29 cellular contexts compared by ENCODE assay signal in the genomic region with DNA sequence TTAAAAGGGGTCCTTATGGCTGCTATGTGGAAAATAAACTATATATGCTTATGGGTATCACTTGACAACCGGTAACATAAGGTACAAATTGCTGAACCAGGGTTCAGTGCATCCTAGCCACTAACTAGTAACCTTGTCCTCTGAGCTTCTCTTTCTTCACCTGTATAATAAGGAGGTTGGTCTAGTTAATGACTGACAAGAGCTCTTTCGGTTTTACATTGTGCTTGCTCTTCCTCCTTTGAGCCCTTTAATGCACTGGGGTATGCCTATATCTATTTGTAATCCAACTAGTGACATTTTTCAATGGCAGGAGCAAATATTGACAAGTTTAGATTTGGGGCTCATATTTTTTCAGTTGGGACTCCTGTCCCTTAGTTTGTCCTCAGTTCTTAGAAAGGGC.
A peak's percentile ranks its signal among the peaks of the same experiment; 100 is the strongest.
DNase-seq lines count a peak whose midpoint lies in the region; ATAC-seq and TF ChIP-seq lines count a peak whose summit lies in the region.
"Had no signal": no experiment of that assay in that cellular context is flagged by ENCODE, and none has a peak within 500 bp of the region (broad histone marks: within the 10 kb centered on the region; RNA-seq: fewer than 3 reads in every experiment).

No MANE protein-coding gene starts in this region.

- no peaks in the 10 kb centered on the region for H3K4me1 Mint-ChIP-seq in activated CD8-positive, alpha-beta T cell treated with anti-CD3 and anti-CD28 coated beads for 36 hours (ENCODE audit: low read depth)
- H3K4me1 Mint-ChIP-seq: activated CD4-positive, alpha-beta memory T cell treated with anti-CD3 and anti-CD28 coated beads, Interleukin-2, amount 10 ng/mL, durations not matched to agents 7 days and 5 days; B cell; CD4-positive, alpha-beta memory T cell; GM23338 had no signal

- H3K36me3 ChIP-seq in mucosa of descending colon (ENCODE audit: low read depth) = no peaks in the 10 kb centered on the region
- H3K36me3 ChIP-seq: gastrocnemius medialis, transverse colon had no signal

- H3K4me3 Mint-ChIP-seq in activated CD8-positive, alpha-beta T cell treated with anti-CD3 and anti-CD28 coated beads for 36 hours = no peak overlapping the region
- H3K4me3 Mint-ChIP-seq: activated CD4-positive, alpha-beta memory T cell treated with anti-CD3 and anti-CD28 coated beads, Interleukin-2, amount 10 ng/mL, durations not matched to agents 7 days and 5 days; activated naive CD4-positive, alpha-beta T cell treated with anti-CD3 and anti-CD28 coated beads for 36 hours; B cell; CD4-positive, alpha-beta memory T cell; GM23338; natural killer cell treated with Interleukin-12 subunit alpha and Interleukin-12 subunit beta and Interleukin-15 and Interleukin-18, amount 100 ng/mL, for 72 hours had no signal

- no peaks in the 10 kb centered on the region for H3K9me3 Mint-ChIP-seq in activated CD8-positive, alpha-beta T cell treated with anti-CD3 and anti-CD28 coated beads for 36 hours
- H3K9me3 Mint-ChIP-seq: activated CD4-positive, alpha-beta memory T cell treated with anti-CD3 and anti-CD28 coated beads, Interleukin-2, amount 10 ng/mL, durations not matched to agents 7 days and 5 days; GM23338; natural killer cell treated with Interleukin-12 subunit alpha and Interleukin-12 subunit beta and Interleukin-15 and Interleukin-18, amount 100 ng/mL, for 72 hours had no signal

- H3K36me3 Mint-ChIP-seq in activated CD8-positive, alpha-beta T cell treated with anti-CD3 and anti-CD28 coated beads for 36 hours (ENCODE audit: low read depth) = no peaks in the 10 kb centered on the region
- H3K36me3 Mint-ChIP-seq: CD4-positive, alpha-beta memory T cell; natural killer cell treated with Interleukin-12 subunit alpha and Interleukin-12 subunit beta and Interleukin-15 and Interleukin-18, amount 100 ng/mL, for 72 hours had no signal

- no peaks in the 10 kb centered on the region for H3K27me3 Mint-ChIP-seq in activated CD8-positive, alpha-beta T cell treated with anti-CD3 and anti-CD28 coated beads for 36 hours
- H3K27me3 Mint-ChIP-seq: activated CD4-positive, alpha-beta memory T cell treated with anti-CD3 and anti-CD28 coated beads, Interleukin-2, amount 10 ng/mL, durations not matched to agents 7 days and 5 days; B cell had no signal

- no peak for TF ChIP-seq CTCF in mucosa of descending colon (IDR thresholded peaks at IDR 0.05)
- TF ChIP-seq CTCF in activated CD8-positive, alpha-beta T cell treated with anti-CD3 and anti-CD28 coated beads for 36 hours (IDR thresholded peaks at IDR 0.05) = no peak

- H3K27ac Mint-ChIP-seq in activated CD8-positive, alpha-beta T cell treated with anti-CD3 and anti-CD28 coated beads for 36 hours = no peak overlapping the region
- H3K27ac Mint-ChIP-seq: activated CD4-positive, alpha-beta memory T cell treated with anti-CD3 and anti-CD28 coated beads, Interleukin-2, amount 10 ng/mL, durations not matched to agents 7 days and 5 days; activated naive CD4-positive, alpha-beta T cell treated with anti-CD3 and anti-CD28 coated beads for 36 hours; B cell; CD4-positive, alpha-beta memory T cell; GM23338; natural killer cell treated with Interleukin-12 subunit alpha and Interleukin-12 subunit beta and Interleukin-15 and Interleukin-18, amount 100 ng/mL, for 72 hours had no signal

- intact Hi-C loops in mucosa of descending colon (cut with DNase I, micrococcal nuclease) = no loop called here
- intact Hi-C loops in activated CD8-positive, alpha-beta T cell treated with anti-CD3 and anti-CD28 coated beads for 36 hours (cut with micrococcal nuclease) = no loop called here

- ATAC-seq in GM18861 (IDR thresholded peaks at IDR 0.05; ENCODE audit: unreplicated experiment) = peak; percentile 97
- ATAC-seq in GM21423 (IDR thresholded peaks at IDR 0.05; ENCODE audit: unreplicated experiment) = peak; percentile 80
- peak; percentile 58 for ATAC-seq in HG03196 (IDR thresholded peaks at IDR 0.05; ENCODE audit: unreplicated experiment)
- ATAC-seq in mucosa of descending colon = peak; percentile 76
- ATAC-seq in activated CD8-positive, alpha-beta T cell treated with anti-CD3 and anti-CD28 coated beads for 36 hours = no peak
- ATAC-seq: activated CD4-positive, CD25-positive, alpha-beta regulatory T cell treated with anti-CD3 and anti-CD28 coated beads, Interleukin-2, amount 50 U/mL, for 24 hours; gastrocnemius medialis; GM23338; natural killer cell treated with Interleukin-12 subunit alpha and Interleukin-12 subunit beta and Interleukin-15 and Interleukin-18, amount 100 ng/mL, for 72 hours; SK-N-SH treated with all-trans-retinoic acid at 6 μM for 48 hours had no signal

- DNase-seq in mucosa of descending colon (no peak), SW480 (ENCODE audit: low spot score) (no peak), EL (no peak), OCI-M1 (lab: John Stamatoyannopoulos, UW) (no peak)
- no peak for DNase-seq in activated CD8-positive, alpha-beta T cell treated with anti-CD3 and anti-CD28 coated beads for 36 hours
- DNase-seq: ACHN; activated CD4-positive, alpha-beta memory T cell treated with anti-CD3 and anti-CD28 coated beads, Interleukin-2, amount 10 ng/mL, durations not matched to agents 7 days and 5 days; activated naive CD4-positive, alpha-beta T cell treated with anti-CD3 and anti-CD28 coated beads for 36 hours; amygdala; CD4-positive, alpha-beta memory T cell; gastrocnemius medialis; mammary epithelial cell; NCI-H2107; NCI-H345; NCI-H69; Right ventricle myocardium superior; sigmoid colon; stimulated activated CD4-positive, alpha-beta T cell treated with anti-CD3 and anti-CD28 coated beads, Interleukin-4, amount 100 ng/mL, for 1 hour; T-helper 2 cell; transverse colon had no signal

- POLR2A ChIA-PET in activated CD8-positive, alpha-beta T cell treated with anti-CD3 and anti-CD28 coated beads for 36 hours (lab: Charles Lee) = no interaction called here

- CTCF ChIA-PET in activated CD8-positive, alpha-beta T cell treated with anti-CD3 and anti-CD28 coated beads for 36 hours (lab: Charles Lee) = no interaction called here

- H3K4me1 ChIP-seq in mucosa of descending colon (ENCODE audit: low read depth) = no peaks in the 10 kb centered on the region
- H3K4me1 ChIP-seq: gastrocnemius medialis, sigmoid colon, transverse colon had no signal

- no peaks in the 10 kb centered on the region for H3K9me3 ChIP-seq in mucosa of descending colon
- H3K9me3 ChIP-seq: gastrocnemius medialis, sigmoid colon, transverse colon had no signal

- no peak overlapping the region for H3K4me3 ChIP-seq in mucosa of descending colon
- H3K4me3 ChIP-seq: gastrocnemius medialis, GM23338, hepatocyte, sigmoid colon, transverse colon had no signal
